In genomic region chr17:65081439-65081838, GRCh38 we compare ENCODE assay signal across 3 cellular contexts.
TF ChIP-seq lines count a peak whose summit lies in the region.

No MANE protein-coding gene starts in this region.

TF ChIP-seq in SK-N-SH, 30 proteins besides CTCF, POLR2A, EP300 and RAD21 (continued from another document):
- TF ChIP-seq REST (IDR thresholded peaks at IDR 0.05; ENCODE audit: low read depth, low read length) (no peak), FOSL2 (IDR thresholded peaks at IDR 0.05; ENCODE audit: borderline replicate concordance, low read depth) (no peak), GABPA (IDR thresholded peaks at IDR 0.05; ENCODE audit: low read depth) (no peak), RCOR1 (IDR thresholded peaks at IDR 0.05; ENCODE audit: low read length) (no peak), TAF1 (IDR thresholded peaks at IDR 0.05; ENCODE audit: borderline replicate concordance, low read depth, low read length) (no peak), RXRA (IDR thresholded peaks at IDR 0.05; ENCODE audit: borderline replicate concordance, low read depth) (no peak), MXI1 (IDR thresholded peaks at IDR 0.05; ENCODE audit: low read depth, low read length) (no peak), ZBTB33 (IDR thresholded peaks at IDR 0.05; ENCODE audit: borderline replicate concordance, low read depth) (no peak), FOXJ3 (CRISPR knock-in tag; IDR thresholded peaks at IDR 0.05) (no peak), SIN3A (IDR thresholded peaks at IDR 0.05; ENCODE audit: borderline replicate concordance, low read depth, low read length) (no peak), SMC3 (IDR thresholded peaks at IDR 0.05; ENCODE audit: low read depth, low read length) (no peak)

TF ChIP-seq in A549, 52 proteins besides CTCF, POLR2A, EP300 and RAD21 (continued from another document):
- TF ChIP-seq HMGXB4 (CRISPR knock-in tag; IDR thresholded peaks at IDR 0.05; ENCODE audit: borderline replicate concordance) (no peak), FOSB (CRISPR knock-in tag; IDR thresholded peaks at IDR 0.05) (no peak), EHF (CRISPR knock-in tag; IDR thresholded peaks at IDR 0.05) (no peak)

TF ChIP-seq in HEK293, 187 proteins besides CTCF, POLR2A, EP300 and RAD21:
- TF ChIP-seq INSM2 (tag by site-specific recombination; IDR thresholded peaks at IDR 0.05) (no peak), ATF2 (tag by site-specific recombination; IDR thresholded peaks at IDR 0.05; ENCODE audit: low read depth) (peak; percentile 54; the same call in 1 of the 2 replicates), ZNF302 (tag by site-specific recombination; IDR thresholded peaks at IDR 0.05; ENCODE audit: low read depth) (no peak), REPIN1 (tag by site-specific recombination; IDR thresholded peaks at IDR 0.05; ENCODE audit: low read depth) (no peak), SALL2 (tag by site-specific recombination; IDR thresholded peaks at IDR 0.05; ENCODE audit: borderline replicate concordance) (no peak), MZF1 (tag by site-specific recombination; IDR thresholded peaks at IDR 0.05; ENCODE audit: borderline replicate concordance) (no peak), ZFP3 (tag by site-specific recombination; IDR thresholded peaks at IDR 0.05; ENCODE audit: low read depth) (0 out of 2 replicates have a peak, but pooled peaks have one; percentile 44), ZNF558 (tag by site-specific recombination; IDR thresholded peaks at IDR 0.05) (no peak), ZSCAN4 (tag by site-specific recombination; IDR thresholded peaks at IDR 0.05) (no peak)
